ENCODE assay signal across 13 cellular contexts in genomic region chr12:998020-998874, GRCh38. TPM values are rescaled to one million over a fixed set of nuclear protein-coding genes. Genes with fewer than 3 reads are reported as not detected.
DNase-seq lines count a peak whose midpoint lies in the region; ATAC-seq and TF ChIP-seq lines count a peak whose summit lies in the region.
"Had no signal": no experiment of that assay in that cellular context is flagged by ENCODE, and none has a peak within 500 bp of the region (broad histone marks: within the 10 kb centered on the region; RNA-seq: fewer than 3 reads in every experiment).

No MANE protein-coding gene starts in this region.

- no peak overlapping the region for H3K4me3 Mint-ChIP-seq in nephron progenitor cell
- H3K4me3 Mint-ChIP-seq: T-helper 17 cell had no signal

- H3K27ac ChIP-seq in adrenal gland, result peak overlapping the region in 4 of 5 donors; percentile 4 to 68 (median 14)
- H3K27ac ChIP-seq: neutrophil had no signal

- H3K27me3 ChIP-seq in adrenal gland, result no peaks in the 10 kb centered on the region
- H3K27me3 ChIP-seq: neutrophil had no signal

- peaks cover 10 to 32% of the 10 kb centered on the region in 2 donors for H3K4me1 ChIP-seq in adrenal gland (replicated peaks in 1 of 2)

- H3K27ac Mint-ChIP-seq in nephron progenitor cell, result peak overlapping the region; percentile 52

- ATAC-seq in GM18870 (IDR thresholded peaks at IDR 0.05; ENCODE audit: unreplicated experiment) (peak; percentile 78), HG02852 (IDR thresholded peaks at IDR 0.05; ENCODE audit: unreplicated experiment) (peak; percentile 81)
- ATAC-seq: T-helper 17 cell had no signal

- H3K9me3 Mint-ChIP-seq in nephron progenitor cell, result peaks cover 3% of the 10 kb centered on the region

- intact Hi-C loops in adrenal gland (cut with DNase I), result loop anchor here in 1 of 2 donors (10.0 kb wide), 1 partner anchor 77 kb away; no protein-coding TSS in a partner anchor

- peaks cover 2% of the 10 kb centered on the region for H3K27me3 Mint-ChIP-seq in nephron progenitor cell (ENCODE audit: low read depth, poor library complexity)
- H3K27me3 Mint-ChIP-seq: T-helper 17 cell had no signal

- TF ChIP-seq POLR2A in adrenal gland (IDR thresholded peaks at IDR 0.05), result no peak

- no peak overlapping the region for H3K4me3 ChIP-seq in adrenal gland

- 47 to 56% (median 50%) methylated on average over 5 to 6 of the region's 6 CpGs for WGBS in adrenal gland, 4 donors

- peaks cover 25% of the 10 kb centered on the region for H3K4me1 Mint-ChIP-seq in nephron progenitor cell

- H3K9me3 ChIP-seq in adrenal gland (replicated peaks in 1 of 3), result no peaks in the 10 kb centered on the region
- H3K9me3 ChIP-seq: neutrophil had no signal

- no peak for TF ChIP-seq CTCF in adrenal gland (IDR thresholded peaks at IDR 0.05)
- TF ChIP-seq CTCF in nephron progenitor cell (IDR thresholded peaks at IDR 0.05), result no peak

- DNase-seq in adrenal gland (peak in 5 of 7 donors; percentile 36 to 65 (median 53)), nephron progenitor cell (peak; percentile 4), DMS 273 treated with DMSO at 0.1 percent for 48 hours (lab: John Stamatoyannopoulos, UW) (no peak), NCI-H187 treated with DMSO at 0.1 percent for 48 hours (lab: John Stamatoyannopoulos, UW) (no peak), NCI-H2196 treated with DMSO at 0.1 percent for 48 hours (lab: John Stamatoyannopoulos, UW; ENCODE audit: unreplicated experiment) (no peak), AG08395 (ENCODE audit: low spot score) (no peak)
- DNase-seq: activated T-cell treated with anti-CD3 and anti-CD28 coated beads, Interleukin-2, amount 50 U/mL, for 48 hours; dermis blood vessel endothelial cell; NCI-H69; T-helper 17 cell had no signal

- peaks cover 15% of the 10 kb centered on the region for H3K36me3 Mint-ChIP-seq in nephron progenitor cell (ENCODE audit: low read depth)

- no peaks in the 10 kb centered on the region for H3K36me3 ChIP-seq in adrenal gland (replicated peaks in 1 of 2)
- H3K36me3 ChIP-seq: neutrophil had no signal

RNA-seq across cellular contexts. Expression of gene ERC1, which starts 7.2 kb away (rescaled TPM):
- total RNA-seq in adrenal gland, result 10 to 100 TPM; 30.0 to 79.5 (median 58.6) TPM
- polyA plus RNA-seq in adrenal gland, result 10 to 100 TPM in 2 of 3 donors, 1 to 10 TPM in 1; 4.1 to 41.4 (median 16.1) TPM

RNA-seq across cellular contexts. Expression of gene RAD52, which starts 48.8 kb away (rescaled TPM):
- 10 to 100 TPM in 4 of 8 donors, 1 to 10 TPM in 4; 5.5 to 22.6 (median 10.2) TPM for total RNA-seq in adrenal gland
- 10 to 100 TPM; 10.4 to 14.5 (median 11.8) TPM for polyA plus RNA-seq in adrenal gland

Comparison
In these comparisons a context has a peak if more than half of its experiments do, and no peak if none do; other contexts are left out.
1. DNase-seq: peak in adrenal gland (5 of 7) and nephron progenitor cell (single experiment); none in DMS 273 treated with DMSO at 0.1 percent for 48 hours (single experiment), NCI-H187 treated with DMSO at 0.1 percent for 48 hours (single experiment), NCI-H2196 treated with DMSO at 0.1 percent for 48 hours (single experiment) and AG08395 (single experiment).